ENCODE assay signal across 1 cellular context in genomic region chr21:36183144-36183795, GRCh38.
TF ChIP-seq lines count a peak whose summit lies in the region.

No MANE protein-coding gene starts in this region.

TF ChIP-seq in SK-N-SH, 30 proteins besides CTCF, POLR2A, EP300 and RAD21:
- TF ChIP-seq NFIC (IDR thresholded peaks at IDR 0.05; ENCODE audit: borderline replicate concordance), result no peak
- TF ChIP-seq SIN3A (IDR thresholded peaks at IDR 0.05; ENCODE audit: borderline replicate concordance, low read depth, low read length), result no peak
- no peak for TF ChIP-seq POLR2AphosphoS5 (IDR thresholded peaks at IDR 0.05; ENCODE audit: low read depth, low read length)
- TF ChIP-seq CHD2 (IDR thresholded peaks at IDR 0.05; ENCODE audit: low read length, partially characterized antibody), result no peak
- TF ChIP-seq GABPA (IDR thresholded peaks at IDR 0.05; ENCODE audit: low read depth), result no peak
- no peak for TF ChIP-seq PBX3 (IDR thresholded peaks at IDR 0.05)
- TF ChIP-seq GATA2 (CRISPR knock-in tag; IDR thresholded peaks at IDR 0.05), result no peak
- TF ChIP-seq REST (IDR thresholded peaks at IDR 0.05; ENCODE audit: low read depth, low read length), result no peak
- no peak for TF ChIP-seq TCF12 (IDR thresholded peaks at IDR 0.05)
- no peak for TF ChIP-seq ZBTB33 (IDR thresholded peaks at IDR 0.05; ENCODE audit: borderline replicate concordance, low read depth)
- no peak for TF ChIP-seq FOSL2 (IDR thresholded peaks at IDR 0.05; ENCODE audit: borderline replicate concordance, low read depth)
- no peak for TF ChIP-seq MXI1 (IDR thresholded peaks at IDR 0.05; ENCODE audit: low read depth, low read length)
- no peak for TF ChIP-seq TEAD4 (IDR thresholded peaks at IDR 0.05; ENCODE audit: borderline replicate concordance, insufficient read depth)
- TF ChIP-seq YY1 (IDR thresholded peaks at IDR 0.05; ENCODE audit: low read depth), result no peak
- TF ChIP-seq RFX5 (IDR thresholded peaks at IDR 0.05; ENCODE audit: low read length), result no peak
- no peak for TF ChIP-seq FOXM1 (IDR thresholded peaks at IDR 0.05; ENCODE audit: low read depth)
